In genomic region chr2:32277674-32278475, GRCh38 we compare ENCODE assay signal across 1 cellular context.
A peak's percentile ranks its signal among the peaks of the same experiment; 100 is the strongest.
TF ChIP-seq lines count a peak whose summit lies in the region.

YIPF4 (plus strand) TSS chr2:32277904; CDS start chr2:32278156, 252 bp downstream.

TF ChIP-seq in HEK293, 187 proteins besides CTCF, POLR2A, EP300 and RAD21 (continued from another document):
- TF ChIP-seq ZBTB20 (tag by site-specific recombination; IDR thresholded peaks at IDR 0.05) (peak; percentile 32; the same call in 1 of the 2 replicates), MYNN (tag by site-specific recombination; IDR thresholded peaks at IDR 0.05; ENCODE audit: borderline replicate concordance) (no peak), ZNF354C (tag by site-specific recombination; IDR thresholded peaks at IDR 0.05; ENCODE audit: borderline replicate concordance, low read depth) (no peak), ZBTB11 (tag by site-specific recombination; conservative IDR thresholded peaks at IDR 0.05; ENCODE audit: low read depth) (peak; percentile 81), ZNF112 (tag by site-specific recombination; IDR thresholded peaks at IDR 0.05) (no peak), ZNF416 (tag by site-specific recombination; IDR thresholded peaks at IDR 0.05) (no peak), TCF7L2 (IDR thresholded peaks at IDR 0.05; ENCODE audit: borderline replicate concordance, low read depth, low read length) (no peak), YY2 (tag by site-specific recombination; IDR thresholded peaks at IDR 0.05) (no peak), ZNF48 (tag by site-specific recombination; IDR thresholded peaks at IDR 0.05) (no peak), ZNF37A (tag by site-specific recombination; IDR thresholded peaks at IDR 0.05) (no peak), ZNF677 (tag by site-specific recombination; IDR thresholded peaks at IDR 0.05) (no peak), GFI1B (tag by site-specific recombination; IDR thresholded peaks at IDR 0.05) (no peak), ZNF701 (tag by site-specific recombination; IDR thresholded peaks at IDR 0.05) (no peak), ZNF302 (tag by site-specific recombination; IDR thresholded peaks at IDR 0.05; ENCODE audit: low read depth) (no peak), ZBTB21 (tag by site-specific recombination; IDR thresholded peaks at IDR 0.05) (no peak), ZNF341 (tag by site-specific recombination; IDR thresholded peaks at IDR 0.05; ENCODE audit: low read depth) (peak; percentile 55; the same call in 1 of the 2 replicates), GLIS1 (tag by site-specific recombination; IDR thresholded peaks at IDR 0.05) (peak; percentile 37; the same call in 1 of the 2 replicates), ZNF600 (tag by site-specific recombination; IDR thresholded peaks at IDR 0.05) (peak; percentile 60), ZNF16 (tag by site-specific recombination; IDR thresholded peaks at IDR 0.05; ENCODE audit: low read depth) (no peak), ZNF18 (tag by site-specific recombination; IDR thresholded peaks at IDR 0.05) (no peak), KLF8 (tag by site-specific recombination; IDR thresholded peaks at IDR 0.05) (peak; percentile 26; the same call in 1 of the 2 replicates), ZNF76 (tag by site-specific recombination; IDR thresholded peaks at IDR 0.05; ENCODE audit: borderline replicate concordance, low read depth) (peak; percentile 64; the same call in 1 of the 2 replicates), ZNF768 (tag by site-specific recombination; IDR thresholded peaks at IDR 0.05) (no peak), ZNF169 (tag by site-specific recombination; IDR thresholded peaks at IDR 0.05) (no peak), ZNF157 (tag by site-specific recombination; IDR thresholded peaks at IDR 0.05) (no peak), FEZF1 (tag by site-specific recombination; IDR thresholded peaks at IDR 0.05) (no peak), SETDB1 (IDR thresholded peaks at IDR 0.05; ENCODE audit: insufficient read length, low read length) (no peak), SALL2 (tag by site-specific recombination; IDR thresholded peaks at IDR 0.05; ENCODE audit: borderline replicate concordance) (no peak), ZBTB8A (tag by site-specific recombination; IDR thresholded peaks at IDR 0.05) (no peak)
- TF ChIP-seq, protein P1, sequence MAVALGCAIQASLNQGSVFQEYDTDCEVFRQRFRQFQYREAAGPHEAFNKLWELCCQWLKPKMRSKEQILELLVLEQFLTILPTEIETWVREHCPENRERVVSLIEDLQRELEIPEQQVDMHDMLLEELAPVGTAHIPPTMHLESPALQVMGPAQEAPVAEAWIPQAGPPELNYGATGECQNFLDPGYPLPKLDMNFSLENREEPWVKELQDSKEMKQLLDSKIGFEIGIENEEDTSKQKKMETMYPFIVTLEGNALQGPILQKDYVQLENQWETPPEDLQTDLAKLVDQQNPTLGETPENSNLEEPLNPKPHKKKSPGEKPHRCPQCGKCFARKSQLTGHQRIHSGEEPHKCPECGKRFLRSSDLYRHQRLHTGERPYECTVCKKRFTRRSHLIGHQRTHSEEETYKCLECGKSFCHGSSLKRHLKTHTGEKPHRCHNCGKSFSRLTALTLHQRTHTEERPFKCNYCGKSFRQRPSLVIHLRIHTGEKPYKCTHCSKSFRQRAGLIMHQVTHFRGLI (tag by site-specific recombination; IDR thresholded peaks at IDR 0.05): no peak
- TF ChIP-seq, protein P2, sequence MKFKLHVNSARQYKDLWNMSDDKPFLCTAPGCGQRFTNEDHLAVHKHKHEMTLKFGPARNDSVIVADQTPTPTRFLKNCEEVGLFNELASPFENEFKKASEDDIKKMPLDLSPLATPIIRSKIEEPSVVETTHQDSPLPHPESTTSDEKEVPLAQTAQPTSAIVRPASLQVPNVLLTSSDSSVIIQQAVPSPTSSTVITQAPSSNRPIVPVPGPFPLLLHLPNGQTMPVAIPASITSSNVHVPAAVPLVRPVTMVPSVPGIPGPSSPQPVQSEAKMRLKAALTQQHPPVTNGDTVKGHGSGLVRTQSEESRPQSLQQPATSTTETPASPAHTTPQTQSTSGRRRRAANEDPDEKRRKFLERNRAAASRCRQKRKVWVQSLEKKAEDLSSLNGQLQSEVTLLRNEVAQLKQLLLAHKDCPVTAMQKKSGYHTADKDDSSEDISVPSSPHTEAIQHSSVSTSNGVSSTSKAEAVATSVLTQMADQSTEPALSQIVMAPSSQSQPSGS (tag by site-specific recombination; IDR thresholded peaks at IDR 0.05; ENCODE audit: low read depth): no peak
